23 cellular contexts compared by ENCODE assay signal in the genomic region with DNA sequence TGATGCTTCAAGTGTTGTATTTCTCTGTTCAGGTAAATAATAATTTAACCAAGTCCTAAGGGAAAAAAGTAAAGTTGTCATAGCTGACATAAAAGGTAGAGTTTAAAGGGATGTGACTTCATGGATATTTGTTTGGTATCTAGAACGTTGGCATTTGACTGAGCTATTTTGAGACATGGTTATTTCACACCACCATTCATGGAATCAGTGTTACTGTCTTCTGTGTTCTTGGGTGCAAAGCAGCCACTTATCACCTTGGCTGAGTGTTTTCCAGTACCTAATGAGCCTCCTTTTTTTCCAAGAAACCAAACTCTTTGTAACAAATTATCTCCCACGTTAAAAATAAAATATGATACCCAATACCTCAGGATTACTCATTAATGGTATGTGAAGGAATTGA.
"Had no signal": no experiment of that assay in that cellular context is flagged by ENCODE, and none has a peak within 500 bp of the region (broad histone marks: within the 10 kb centered on the region; RNA-seq: fewer than 3 reads in every experiment).

No MANE protein-coding gene starts in this region.

- H3K27ac ChIP-seq: Peyer's patch, RWPE1 had no signal

- H3K27ac Mint-ChIP-seq: activated CD8-positive, alpha-beta T cell treated with anti-CD3 and anti-CD28 coated beads for 36 hours; activated naive CD4-positive, alpha-beta T cell treated with anti-CD3 and anti-CD28 coated beads, Interleukin-2, amount 10 ng/mL, durations not matched to agents 7 days and 5 days; activated naive CD8-positive, alpha-beta T cell treated with anti-CD3 and anti-CD28 coated beads, Interleukin-2, amount 10 ng/mL, durations not matched to agents 7 days and 5 days; activated T-cell treated with anti-CD3 and anti-CD28 coated beads, Interleukin-2, amount 50 U/mL, for 72 hours; activated T-helper 2 cell treated with anti-CD3 and anti-CD28 coated beads, Interferon-gamma antibody, Interleukin-2, Interleukin-4, amounts not matched to agents 10 μg/mL and 5 μg/mL and 100 μg/mL, durations not matched to agents 14 hours and 24 hours and 36 hours; T-helper 1 cell treated with Interleukin-12 subunit alpha and Interleukin-12 subunit beta and Interleukin-4 antibody, amounts not matched to agents 30 μg/mL and 1 μg/mL, for 36 hours had no signal

- H3K27me3 ChIP-seq: adrenal gland, MG63, Peyer's patch had no signal

- H3K9me3 Mint-ChIP-seq: activated CD8-positive, alpha-beta T cell treated with anti-CD3 and anti-CD28 coated beads for 36 hours; activated naive CD4-positive, alpha-beta T cell treated with anti-CD3 and anti-CD28 coated beads, Interleukin-2, amount 10 ng/mL, durations not matched to agents 7 days and 5 days; activated naive CD8-positive, alpha-beta T cell treated with anti-CD3 and anti-CD28 coated beads, Interleukin-2, amount 10 ng/mL, durations not matched to agents 7 days and 5 days; activated T-helper 2 cell treated with anti-CD3 and anti-CD28 coated beads, Interferon-gamma antibody, Interleukin-2, Interleukin-4, amounts not matched to agents 10 μg/mL and 5 μg/mL and 100 μg/mL, durations not matched to agents 14 hours and 24 hours and 36 hours; T-helper 1 cell treated with Interleukin-12 subunit alpha and Interleukin-12 subunit beta and Interleukin-4 antibody, amounts not matched to agents 30 μg/mL and 1 μg/mL, for 36 hours had no signal

- H3K36me3 Mint-ChIP-seq: activated naive CD4-positive, alpha-beta T cell treated with anti-CD3 and anti-CD28 coated beads, Interleukin-2, amount 10 ng/mL, durations not matched to agents 7 days and 5 days had no signal

- DNase-seq: activated CD4-positive, alpha-beta T cell treated with anti-CD3 and anti-CD28 coated beads for 4 hours; activated CD8-positive, alpha-beta memory T cell treated with anti-CD3 and anti-CD28 coated beads, Interleukin-2, amount 50 U/mL, for 4 hours; activated CD8-positive, alpha-beta T cell treated with anti-CD3 and anti-CD28 coated beads for 36 hours; activated gamma-delta T cell treated with Interleukin-2 at 50 U/mL for 16 hours; activated naive CD4-positive, alpha-beta T cell treated with anti-CD3 and anti-CD28 coated beads, Interleukin-2, amount 10 ng/mL, durations not matched to agents 7 days and 5 days; activated naive CD8-positive, alpha-beta T cell treated with anti-CD3 and anti-CD28 coated beads, Interleukin-2, amount 10 ng/mL, durations not matched to agents 7 days and 5 days; activated T-cell treated with anti-CD3 and anti-CD28 coated beads, Interleukin-2, amount 50 U/mL, for 72 hours; anterior cingulate cortex; MG63; MV-4-11; NCI-H1092 treated with DMSO at 0.1 percent for 48 hours; NCI-H1436; NCI-H1694 treated with DMSO at 0.1 percent for 48 hours; NCI-H2081; NCI-H446; NCI-H524; Peyer's patch; SHP77 treated with DMSO at 0.1 percent for 48 hours had no signal

- H3K27me3 Mint-ChIP-seq: activated CD8-positive, alpha-beta T cell treated with anti-CD3 and anti-CD28 coated beads for 36 hours; activated naive CD4-positive, alpha-beta T cell treated with anti-CD3 and anti-CD28 coated beads, Interleukin-2, amount 10 ng/mL, durations not matched to agents 7 days and 5 days; activated naive CD8-positive, alpha-beta T cell treated with anti-CD3 and anti-CD28 coated beads, Interleukin-2, amount 10 ng/mL, durations not matched to agents 7 days and 5 days had no signal

- H3K4me3 Mint-ChIP-seq: activated CD8-positive, alpha-beta T cell treated with anti-CD3 and anti-CD28 coated beads for 36 hours; activated naive CD4-positive, alpha-beta T cell treated with anti-CD3 and anti-CD28 coated beads, Interleukin-2, amount 10 ng/mL, durations not matched to agents 7 days and 5 days; activated naive CD8-positive, alpha-beta T cell treated with anti-CD3 and anti-CD28 coated beads, Interleukin-2, amount 10 ng/mL, durations not matched to agents 7 days and 5 days; activated T-cell treated with anti-CD3 and anti-CD28 coated beads, Interleukin-2, amount 50 U/mL, for 72 hours; T-helper 1 cell treated with Interleukin-12 subunit alpha and Interleukin-12 subunit beta and Interleukin-4 antibody, amounts not matched to agents 30 μg/mL and 1 μg/mL, for 36 hours had no signal

- ATAC-seq: activated CD4-positive, CD25-positive, alpha-beta regulatory T cell treated with anti-CD3 and anti-CD28 coated beads, Interleukin-2, amount 50 U/mL, for 24 hours; activated CD8-positive, alpha-beta T cell treated with anti-CD3 and anti-CD28 coated beads for 36 hours; activated T-cell treated with anti-CD3 and anti-CD28 coated beads, Interleukin-2, amount 50 U/mL, for 72 hours had no signal

- H3K4me3 ChIP-seq: adrenal gland, MG63, Peyer's patch had no signal

- H3K9me3 ChIP-seq: adrenal gland, MG63, Peyer's patch had no signal
